ENCODE assay signal across 8 cellular contexts in genomic region chr14:48113713-48114112, GRCh38.
"Had no signal": no experiment of that assay in that cellular context is flagged by ENCODE, and none has a peak within 500 bp of the region (broad histone marks: within the 10 kb centered on the region; RNA-seq: fewer than 3 reads in every experiment).

No MANE protein-coding gene starts in this region.

- ATAC-seq: GM12878 had no signal

- FAIRE-seq: G401.6, GM12878, GM12891, GM12892, GM18507, GM19239 had no signal

- DNase-seq: GDM1, GF-D8 had no signal

- H3K4me3 ChIP-seq: GM12878 had no signal
